ENCODE assay signal across 10 cellular contexts in genomic region chr13:101919541-101920306, GRCh38.
DNase-seq lines count a peak whose midpoint lies in the region; ATAC-seq and TF ChIP-seq lines count a peak whose summit lies in the region.
"Had no signal": no experiment of that assay in that cellular context is flagged by ENCODE, and none has a peak within 500 bp of the region (broad histone marks: within the 10 kb centered on the region; RNA-seq: fewer than 3 reads in every experiment).

No MANE protein-coding gene starts in this region.

- H3K9me3 ChIP-seq in left ventricle myocardium inferior (replicated peaks) (no peaks in the 10 kb centered on the region), skeletal muscle satellite cell (replicated peaks; ENCODE audit: low read length) (no peaks in the 10 kb centered on the region), uterus (no peaks in the 10 kb centered on the region)

- H3K4me3 ChIP-seq in left ventricle myocardium inferior = peak overlapping the region; percentile 44
- peak overlapping the region; percentile 61 for H3K4me3 ChIP-seq in skeletal muscle satellite cell (ENCODE audit: low read length)
- no peak overlapping the region for H3K4me3 ChIP-seq in uterus

- H3K27me3 ChIP-seq in left ventricle myocardium inferior (ENCODE audit: low read depth) = peaks cover 98% of the 10 kb centered on the region
- H3K27me3 ChIP-seq in skeletal muscle satellite cell (ENCODE audit: control insufficient read depth, insufficient read depth, low read length) = peaks cover 85% of the 10 kb centered on the region
- peaks cover 0 to 32% of the 10 kb centered on the region in 2 donors for H3K27me3 ChIP-seq in uterus

- H3K4me1 ChIP-seq in left ventricle myocardium inferior (peaks cover 31% of the 10 kb centered on the region), skeletal muscle satellite cell (ENCODE audit: control insufficient read depth, insufficient read depth, low read length) (peaks cover 12% of the 10 kb centered on the region), uterus (no peaks in the 10 kb centered on the region)

- H3K4me2 ChIP-seq in skeletal muscle satellite cell (ENCODE audit: low read length) = peak overlapping the region; percentile 81

- ATAC-seq in HG03457 (IDR thresholded peaks at IDR 0.05; ENCODE audit: unreplicated experiment) = no peak

- H3K9ac ChIP-seq in skeletal muscle satellite cell (ENCODE audit: low read depth, low read length) = no peak overlapping the region

- TF ChIP-seq POLR2A in uterus (IDR thresholded peaks at IDR 0.05) = no peak

- intact Hi-C loops in left ventricle myocardium inferior (cut with micrococcal nuclease) (loop anchor here (10.0 kb wide), 1 partner anchor 125 kb away; no protein-coding TSS in a partner anchor), uterus (cut with DNase I; ENCODE audit: low total_unique reads) (no loop called here)

- H3K27ac ChIP-seq in left ventricle myocardium inferior (replicated peaks) = no peak overlapping the region
- H3K27ac ChIP-seq in uterus = no peak overlapping the region

- peak; percentile 8 for DNase-seq in NCI-H2107 treated with DMSO at 0.1 percent for 48 hours (lab: John Stamatoyannopoulos, UW; ENCODE audit: unreplicated experiment)
- no peak for DNase-seq in NCI-H2107 (lab: John Stamatoyannopoulos, UW)
- DNase-seq in SHP77 treated with DMSO at 0.1 percent for 48 hours (lab: John Stamatoyannopoulos, UW) = peak; percentile 91
- DNase-seq in left ventricle myocardium inferior = peak; percentile 27
- DNase-seq in NOMO-1 (lab: John Stamatoyannopoulos, UW; ENCODE audit: unreplicated experiment in 2 of 2) = no peak
- DNase-seq in uterus = no peak
- DNase-seq: activated T-cell treated with anti-CD3 and anti-CD28 coated beads, Interleukin-2, amount 50 U/mL, for 24 hours; stimulated activated naive CD4-positive, alpha-beta T cell had no signal

- no peak for TF ChIP-seq CTCF in left ventricle myocardium inferior (IDR thresholded peaks at IDR 0.05; ENCODE audit: borderline replicate concordance)
- no peak for TF ChIP-seq CTCF in uterus (IDR thresholded peaks at IDR 0.05)

- H3K36me3 ChIP-seq in left ventricle myocardium inferior = no peaks in the 10 kb centered on the region
- H3K36me3 ChIP-seq in skeletal muscle satellite cell (ENCODE audit: insufficient read depth, low read length) = no peaks in the 10 kb centered on the region
- H3K36me3 ChIP-seq in uterus = no peaks in the 10 kb centered on the region

Comparison
In these comparisons a context has a peak if more than half of its experiments do, and no peak if none do; other contexts are left out.
1. DNase-seq: peak in NCI-H2107 treated with DMSO at 0.1 percent for 48 hours (single experiment), SHP77 treated with DMSO at 0.1 percent for 48 hours (single experiment) and left ventricle myocardium inferior (single experiment); none in NCI-H2107 (single experiment), NOMO-1 (0 of 2) and uterus (0 of 2).
2. H3K4me3 ChIP-seq: peak in left ventricle myocardium inferior (single experiment) and skeletal muscle satellite cell (single experiment); none in uterus (0 of 2).